In genomic region chr19:40800339-40800996, GRCh38 we compare ENCODE assay signal across 9 cellular contexts. TPM values are rescaled to one million over a fixed set of nuclear protein-coding genes. Genes with fewer than 3 reads are reported as not detected.
DNase-seq lines count a peak whose midpoint lies in the region; ATAC-seq and TF ChIP-seq lines count a peak whose summit lies in the region.
"Had no signal": no experiment of that assay in that cellular context is flagged by ENCODE, and none has a peak within 500 bp of the region (broad histone marks: within the 10 kb centered on the region; RNA-seq: fewer than 3 reads in every experiment).

No MANE protein-coding gene starts in this region.

- peaks cover 27% of the 10 kb centered on the region for H3K4me1 ChIP-seq in GM23248 (ENCODE audit: insufficient read depth)

- H3K4me3 Mint-ChIP-seq in activated B cell treated with CpG ODN at 0.5 μM for 24 hours: peak overlapping the region; percentile 93

- H3K4me3 ChIP-seq in GM23248: peak overlapping the region; percentile 92
- H3K4me3 ChIP-seq in fibroblast of villous mesenchyme (ENCODE audit: low read depth, low read length): peak overlapping the region; percentile 90
- H3K4me3 ChIP-seq in skeletal muscle cell (ENCODE audit: low read depth, low read length): peak overlapping the region; percentile 91

- H3K9ac ChIP-seq in GM23248: peak overlapping the region; percentile 90

- no peaks in the 10 kb centered on the region for H3K9me3 Mint-ChIP-seq in activated B cell treated with CpG ODN at 0.5 μM for 24 hours

- peak overlapping the region; percentile 89 for H3K4me2 ChIP-seq in GM23248 (ENCODE audit: unreplicated experiment)

- 0 out of 2 replicates have a peak, but pooled peaks cover 4% of the 10 kb centered on the region for H4K20me1 ChIP-seq in GM23248 (ENCODE audit: insufficient read depth)

- peaks cover 83% of the 10 kb centered on the region for H3K4me1 Mint-ChIP-seq in activated B cell treated with CpG ODN at 0.5 μM for 24 hours

- no peak for DNase-seq in GM23248
- no peak for DNase-seq in activated B cell treated with CpG ODN at 0.5 μM for 24 hours
- DNase-seq in fibroblast of villous mesenchyme (ENCODE audit: low read depth): no peak
- DNase-seq in skeletal muscle cell (ENCODE audit: low read depth): no peak
- no peak for DNase-seq in sciatic nerve (ENCODE audit: low spot score)
- DNase-seq in NK-92 (lab: John Stamatoyannopoulos, UW; ENCODE audit: unreplicated experiment): no peak
- DNase-seq: activated CD8-positive, alpha-beta memory T cell treated with anti-CD3 and anti-CD28 coated beads for 24 hours had no signal

- ATAC-seq in activated B cell treated with CpG ODN at 0.5 μM for 24 hours (ENCODE audit: low read depth): no peak
- no peak for ATAC-seq in sciatic nerve
- no peak for ATAC-seq in HG03565 (IDR thresholded peaks at IDR 0.05; ENCODE audit: unreplicated experiment)
- ATAC-seq in HG03175 (IDR thresholded peaks at IDR 0.05; ENCODE audit: unreplicated experiment): no peak

- peak overlapping the region; percentile 90 for H3K27ac Mint-ChIP-seq in activated B cell treated with CpG ODN at 0.5 μM for 24 hours

- H3F3A ChIP-seq in GM23248 (ENCODE audit: insufficient read depth): peaks cover 23% of the 10 kb centered on the region

- H3K9me3 ChIP-seq in GM23248 (ENCODE audit: low read depth): no peaks in the 10 kb centered on the region

- intact Hi-C loops in activated B cell treated with CpG ODN at 0.5 μM for 24 hours (cut with micrococcal nuclease): no loop called here
- intact Hi-C loops in sciatic nerve (cut with DNase I): loop anchor here (10.0 kb wide), 1 partner anchor 136 kb away; no protein-coding TSS in a partner anchor

- H3K27me3 Mint-ChIP-seq in activated B cell treated with CpG ODN at 0.5 μM for 24 hours: no peaks in the 10 kb centered on the region

- H3K79me2 ChIP-seq in GM23248 (ENCODE audit: insufficient read depth): peaks cover 64% of the 10 kb centered on the region

- POLR2A ChIA-PET in activated B cell treated with CpG ODN at 0.5 μM for 24 hours (lab: Charles Lee): interaction anchor here (0.7 to 9.6 kb wide), 4 partner anchors 12 to 110 kb away, joined by 4 to 287 read pairs (median 45); partner anchors contain the start of genes ACTMAP, MIA, NUMBL and RAB4B

- H3K36me3 Mint-ChIP-seq in activated B cell treated with CpG ODN at 0.5 μM for 24 hours (ENCODE audit: low read depth): peaks cover 73% of the 10 kb centered on the region

- peak overlapping the region; percentile 88 for H3K27ac ChIP-seq in GM23248

- no peaks in the 10 kb centered on the region for H3K27me3 ChIP-seq in GM23248 (replicated peaks; ENCODE audit: insufficient read depth)

- no peaks in the 10 kb centered on the region for H3K36me3 ChIP-seq in GM23248 (ENCODE audit: low read depth)

- 47% methylated on average over 26 to 27 of the region's 27 CpGs for WGBS in GM23248 (ENCODE audit: low coverage in 1 of 2, low lambda C conversion rate in 2 of 2, missing lambda C conversion rate in 2 of 2), 2 experiments

- no peak overlapping the region for H2AFZ ChIP-seq in GM23248

- TF ChIP-seq CTCF in activated B cell treated with CpG ODN at 0.5 μM for 24 hours (IDR thresholded peaks at IDR 0.05): no peak
- no peak for TF ChIP-seq CTCF in fibroblast of villous mesenchyme (IDR thresholded peaks at IDR 0.05; ENCODE audit: insufficient read depth, low read depth, low read length)

- CTCF ChIA-PET in activated B cell treated with CpG ODN at 0.5 μM for 24 hours (lab: Charles Lee): no interaction called here

- in situ Hi-C loops in GM23248 (cut with MboI): no loop called here

- H3K9me2 ChIP-seq in GM23248 (ENCODE audit: insufficient read depth): no peaks in the 10 kb centered on the region

RNA-seq across cellular contexts. Expression of gene EGLN2, which starts 1.5 kb away (rescaled TPM):
- total RNA-seq in GM23248 (2014; rRNA removed; shearing (Covaris generic)): 80.6 and 83.3 TPM in 2 replicates
- 52.5 and 61.2 TPM in 2 replicates for polyA plus RNA-seq in GM23248 (2016; fragmentation: Nextera tagmentation; extraction: Ambion mirVana)
- total RNA-seq in activated B cell treated with CpG ODN at 0.5 μM for 24 hours: 136 and 147 TPM in 2 replicates
- total RNA-seq in fibroblast of villous mesenchyme: 70.8 and 76.0 TPM in 2 replicates
- 109 TPM for total RNA-seq in sciatic nerve

RNA-seq across cellular contexts. Expression of gene RAB4B, which starts 22.4 kb away (rescaled TPM):
- 20.7 and 25.6 TPM in 2 replicates for total RNA-seq in GM23248 (2014; rRNA removed; shearing (Covaris generic))
- 23.2 and 24.6 TPM in 2 replicates for polyA plus RNA-seq in GM23248 (2016; fragmentation: Nextera tagmentation; extraction: Ambion mirVana)
- 90.6 and 98.1 TPM in 2 replicates for total RNA-seq in activated B cell treated with CpG ODN at 0.5 μM for 24 hours
- total RNA-seq in fibroblast of villous mesenchyme: 12.6 and 13.4 TPM in 2 replicates
- 29.5 TPM for total RNA-seq in sciatic nerve

RNA-seq across cellular contexts. Expression of gene MIA, which starts 25.1 kb away (rescaled TPM):
- not detected in 2 replicates for total RNA-seq in GM23248 (2014; rRNA removed; shearing (Covaris generic))
- polyA plus RNA-seq in GM23248 (2016; fragmentation: Nextera tagmentation; extraction: Ambion mirVana): not detected in 2 replicates
- total RNA-seq in activated B cell treated with CpG ODN at 0.5 μM for 24 hours: 1.1 and 1.4 TPM in 2 replicates
- not detected in 2 replicates for total RNA-seq in fibroblast of villous mesenchyme
- 173 TPM for total RNA-seq in sciatic nerve

RNA-seq across cellular contexts. Expression of gene SNRPA, which starts 49.5 kb away (rescaled TPM):
- 30.6 and 35.3 TPM in 2 replicates for total RNA-seq in GM23248 (2014; rRNA removed; shearing (Covaris generic))
- 50.1 and 58.5 TPM in 2 replicates for polyA plus RNA-seq in GM23248 (2016; fragmentation: Nextera tagmentation; extraction: Ambion mirVana)
- 138 TPM in 2 replicates for total RNA-seq in activated B cell treated with CpG ODN at 0.5 μM for 24 hours
- 34.1 and 36.1 TPM in 2 replicates for total RNA-seq in fibroblast of villous mesenchyme
- total RNA-seq in sciatic nerve: 58.3 TPM

RNA-seq across cellular contexts. Expression of gene CYP2A6, which starts 49.8 kb away (rescaled TPM):
- total RNA-seq in GM23248 (2014; rRNA removed; shearing (Covaris generic)): not detected in 2 replicates
- not detected in 2 replicates for polyA plus RNA-seq in GM23248 (2016; fragmentation: Nextera tagmentation; extraction: Ambion mirVana)
- not detected in 2 replicates for total RNA-seq in activated B cell treated with CpG ODN at 0.5 μM for 24 hours
- not detected in 2 replicates for total RNA-seq in fibroblast of villous mesenchyme
- not detected for total RNA-seq in sciatic nerve

Comparison
In these comparisons a context has a peak if more than half of its experiments do, and no peak if none do; other contexts are left out.
1. RNA of gene MIA, which starts 25.1 kb away (total RNA-seq): 173 TPM in sciatic nerve (single experiment); 1.1 to 1.4 TPM in activated B cell treated with CpG ODN at 0.5 μM for 24 hours, not detected in GM23248 and not detected in fibroblast of villous mesenchyme; every median in the first group is over 10 times any median in the second.
2. Peak in every context shown above with its lines, with median percentiles within 50 percentile points of each other: H3K4me3 ChIP-seq.